23 cellular contexts compared by ENCODE assay signal in genomic region chr13:113641426-113641825, GRCh38. TPM values are rescaled to one million over a fixed set of nuclear protein-coding genes. Genes with fewer than 3 reads are reported as not detected.
DNase-seq lines count a peak whose midpoint lies in the region; ATAC-seq and TF ChIP-seq lines count a peak whose summit lies in the region.
"Had no signal": no experiment of that assay in that cellular context is flagged by ENCODE, and none has a peak within 500 bp of the region (broad histone marks: within the 10 kb centered on the region; RNA-seq: fewer than 3 reads in every experiment).

No MANE protein-coding gene starts in this region.

- H3K9me3 Mint-ChIP-seq in activated CD8-positive, alpha-beta memory T cell treated with anti-CD3 and anti-CD28 coated beads, Interleukin-2, amount 10 ng/mL, durations not matched to agents 7 days and 5 days (ENCODE audit: low read depth) = peaks cover 4% of the 10 kb centered on the region

- H3K27ac Mint-ChIP-seq in activated CD8-positive, alpha-beta memory T cell treated with anti-CD3 and anti-CD28 coated beads, Interleukin-2, amount 10 ng/mL, durations not matched to agents 7 days and 5 days = no peak overlapping the region

- H3K9me3 ChIP-seq in sigmoid colon = no peaks in the 10 kb centered on the region

- WGBS in sigmoid colon, 2 donors = 91 to 97% methylated on average over 7 of the region's 7 CpGs

- no peaks in the 10 kb centered on the region for H3K27me3 ChIP-seq in sigmoid colon
- H3K27me3 ChIP-seq in H7 (ENCODE audit: control insufficient read depth, insufficient read depth, low read length) = no peaks in the 10 kb centered on the region

- peaks cover 0 to 14% (median 5%) of the 10 kb centered on the region in 4 donors for H3K4me1 ChIP-seq in sigmoid colon

- H3K27me3 Mint-ChIP-seq in activated CD8-positive, alpha-beta memory T cell treated with anti-CD3 and anti-CD28 coated beads, Interleukin-2, amount 10 ng/mL, durations not matched to agents 7 days and 5 days = no peaks in the 10 kb centered on the region

- H3K27ac ChIP-seq in sigmoid colon = no peak overlapping the region
- H3K27ac ChIP-seq: KMS-11 had no signal

- H3K36me3 Mint-ChIP-seq in activated CD8-positive, alpha-beta memory T cell treated with anti-CD3 and anti-CD28 coated beads, Interleukin-2, amount 10 ng/mL, durations not matched to agents 7 days and 5 days = peaks cover 54% of the 10 kb centered on the region

- H3K4me1 Mint-ChIP-seq in activated CD8-positive, alpha-beta memory T cell treated with anti-CD3 and anti-CD28 coated beads, Interleukin-2, amount 10 ng/mL, durations not matched to agents 7 days and 5 days = peaks cover 4% of the 10 kb centered on the region
- H3K4me1 Mint-ChIP-seq: CD14-positive monocyte had no signal

- TF ChIP-seq POLR2A in sigmoid colon (IDR thresholded peaks at IDR 0.05) = no peak

- no peak overlapping the region for H3K4me3 ChIP-seq in sigmoid colon
- H3K4me3 ChIP-seq in H7 (ENCODE audit: insufficient read depth, low read depth, low read length) = no peak overlapping the region

- no peak for ATAC-seq in Right ventricle myocardium superior (ENCODE audit: poor library complexity)
- no peak for ATAC-seq in activated CD8-positive, alpha-beta memory T cell treated with anti-CD3 and anti-CD28 coated beads, Interleukin-2, amount 10 ng/mL, durations not matched to agents 7 days and 5 days
- ATAC-seq: HCT116 had no signal

- H3K4me3 Mint-ChIP-seq in activated CD8-positive, alpha-beta memory T cell treated with anti-CD3 and anti-CD28 coated beads, Interleukin-2, amount 10 ng/mL, durations not matched to agents 7 days and 5 days = no peak overlapping the region
- H3K4me3 Mint-ChIP-seq: CD14-positive monocyte had no signal

- H3K36me3 ChIP-seq in sigmoid colon (peaks cover 13 to 38% (median 17%) of the 10 kb centered on the region in 4 donors), H7 (replicated peaks; ENCODE audit: control insufficient read depth, insufficient read depth, low read length) (peaks cover 16% of the 10 kb centered on the region)

- intact Hi-C loops in cardiac septum (cut with DNase I) = no loop called here
- intact Hi-C loops in Right ventricle myocardium superior (cut with DNase I) = no loop called here
- intact Hi-C loops in sigmoid colon (cut with DNase I) = no loop called here

- CTCF ChIA-PET in activated CD8-positive, alpha-beta memory T cell treated with anti-CD3 and anti-CD28 coated beads, Interleukin-2, amount 10 ng/mL, durations not matched to agents 7 days and 5 days (lab: Charles Lee) = no interaction called here

- DNase-seq in cardiac septum (ENCODE audit: low spot score) (peak; percentile 39), Right ventricle myocardium superior (no peak), ecto neural progenitor cell (ENCODE audit: low spot score) (peak; percentile 18), sigmoid colon (peak; percentile 17), H7 (no peak), NOMO-1 (lab: John Stamatoyannopoulos, UW; ENCODE audit: unreplicated experiment in 2 of 2) (no peak)
- DNase-seq in activated CD8-positive, alpha-beta memory T cell treated with anti-CD3 and anti-CD28 coated beads, Interleukin-2, amount 10 ng/mL, durations not matched to agents 7 days and 5 days = no peak
- DNase-seq: AML-193, DMS53, GDM1, GOT3, IMR-90, MV-4-11, NCI-H187, NCI-H446, NCI-H526, OCI-M1 had no signal

- no peak for TF ChIP-seq EP300 in sigmoid colon (IDR thresholded peaks at IDR 0.05)

- no peak for TF ChIP-seq CTCF in sigmoid colon (IDR thresholded peaks at IDR 0.05)

RNA-seq across cellular contexts. Expression of gene ATP4B, which starts 16.6 kb away (rescaled TPM):
- total RNA-seq in cardiac septum (not detected), Right ventricle myocardium superior (not detected), sigmoid colon (not detected)
- not detected for polyA plus RNA-seq in sigmoid colon
- total RNA-seq in H7 (2014; rRNA removed; shearing (Covaris generic)) = 0.48 TPM in 1 of 2 replicates, not detected in the other
- not detected for total RNA-seq in activated CD8-positive, alpha-beta memory T cell treated with anti-CD3 and anti-CD28 coated beads, Interleukin-2, amount 10 ng/mL, durations not matched to agents 7 days and 5 days
- total RNA-seq: A172, IMR-90, SK-MEL-5 had no signal
- polyA plus RNA-seq: AG04450, CD14-positive monocyte, IMR-90 had no signal

RNA-seq across cellular contexts. Expression of gene GRK1, which starts 25.6 kb away (rescaled TPM):
- total RNA-seq in cardiac septum (0.48 TPM), Right ventricle myocardium superior (0.13 TPM), sigmoid colon (under 1 TPM in 1 of 4 donors, not detected in 3; 0.28 TPM)
- under 1 TPM in 1 of 3 donors, not detected in 2; 0.10 TPM for polyA plus RNA-seq in sigmoid colon
- total RNA-seq in H7 (2014; rRNA removed; shearing (Covaris generic)) = 0.14 and 0.33 TPM in 2 replicates
- total RNA-seq in activated CD8-positive, alpha-beta memory T cell treated with anti-CD3 and anti-CD28 coated beads, Interleukin-2, amount 10 ng/mL, durations not matched to agents 7 days and 5 days = not detected
- total RNA-seq: A172, IMR-90, SK-MEL-5 had no signal
- polyA plus RNA-seq: AG04450, CD14-positive monocyte, IMR-90 had no signal

RNA-seq across cellular contexts. Expression of gene TFDP1, which starts 56.9 kb away (rescaled TPM):
- 38.8 TPM for total RNA-seq in cardiac septum
- 42.1 TPM for total RNA-seq in Right ventricle myocardium superior
- 10 to 100 TPM; 26.5 to 46.0 (median 33.8) TPM for total RNA-seq in sigmoid colon
- 10 to 100 TPM; 40.2 to 57.1 (median 54.6) TPM for polyA plus RNA-seq in sigmoid colon
- 62.2 and 78.2 TPM in 2 replicates for total RNA-seq in H7 (2014; rRNA removed; shearing (Covaris generic))
- 100 to 1,000 TPM; 168 to 175 TPM for total RNA-seq in activated CD8-positive, alpha-beta memory T cell treated with anti-CD3 and anti-CD28 coated beads, Interleukin-2, amount 10 ng/mL, durations not matched to agents 7 days and 5 days

Comparison
In these comparisons a context has a peak if more than half of its experiments do, and no peak if none do; other contexts are left out.
1. DNase-seq: peak in cardiac septum (single experiment), ecto neural progenitor cell (single experiment) and sigmoid colon (single experiment); none in Right ventricle myocardium superior (single experiment), H7 (single experiment), NOMO-1 (0 of 2) and activated CD8-positive, alpha-beta memory T cell treated with anti-CD3 and anti-CD28 coated beads, Interleukin-2, amount 10 ng/mL, durations not matched to agents 7 days and 5 days (single experiment).